Comparison of ENCODE assay signal across 34 cellular contexts in the genomic region with DNA sequence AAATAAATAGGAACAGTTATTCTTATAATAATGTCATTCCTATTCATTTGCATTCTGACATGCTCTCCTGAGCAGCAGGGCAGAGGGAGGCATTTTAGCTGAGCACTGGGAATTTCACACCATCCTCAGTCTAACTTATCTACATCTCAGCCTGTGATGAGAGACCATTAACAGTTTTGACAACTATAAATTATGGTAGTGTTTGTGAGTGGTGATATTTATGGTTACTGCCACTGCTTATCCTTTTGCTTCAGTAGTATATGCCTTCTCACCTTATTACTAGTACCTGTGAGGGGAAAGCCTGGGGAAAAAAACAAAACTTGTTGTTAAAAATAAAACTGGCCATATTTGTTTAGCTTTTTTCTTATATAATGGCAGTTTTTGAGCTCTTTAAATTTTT.
"Had no signal": no experiment of that assay in that cellular context is flagged by ENCODE, and none has a peak within 500 bp of the region (broad histone marks: within the 10 kb centered on the region; RNA-seq: fewer than 3 reads in every experiment).

No MANE protein-coding gene starts in this region.

- DNase-seq: Karpas-422, Kasumi-1, MG63, MM.1S, MV-4-11, NCI-H1048, NCI-H1092, NCI-H1092 treated with DMSO at 0.1 percent for 48 hours, NCI-H1105, NCI-H1105 treated with DMSO at 0.1 percent for 48 hours, NCI-H1417 treated with DMSO at 0.1 percent for 48 hours, NCI-H1436, NCI-H1436 treated with DMSO at 0.1 percent for 48 hours, NCI-H146, NCI-H1694, NCI-H1694 treated with DMSO at 0.1 percent for 48 hours, NCI-H187, NCI-H187 treated with DMSO at 0.1 percent for 48 hours, NCI-H1930, NCI-H2029, NCI-H2029 treated with DMSO at 0.1 percent for 48 hours, NCI-H2081, NCI-H2081 treated with DMSO at 0.1 percent for 48 hours, NCI-H2107, NCI-H2171, NCI-H2171 treated with DMSO at 0.1 percent for 48 hours, NCI-H2227 treated with DMSO at 0.1 percent for 48 hours, NCI-H226, NCI-H345, NCI-H446, NCI-H446 treated with DMSO at 0.1 percent for 48 hours, NCI-H510A, NCI-H510A treated with DMSO at 0.1 percent for 48 hours, NCI-H524 had no signal

- H3K36me3 ChIP-seq: MG63 had no signal

- H3K9me3 ChIP-seq: MG63 had no signal

- H3K4me3 ChIP-seq: MG63 had no signal
